In genomic region chr16:10971560-10971961, GRCh38 we compare ENCODE assay signal across 8 cellular contexts. TPM values are rescaled to one million over a fixed set of nuclear protein-coding genes. Genes with fewer than 3 reads are reported as not detected.
A peak's percentile ranks its signal among the peaks of the same experiment; 100 is the strongest.
DNase-seq lines count a peak whose midpoint lies in the region; TF ChIP-seq lines count a peak whose summit lies in the region.

No MANE protein-coding gene starts in this region.

- no peaks in the 10 kb centered on the region for H3K9me3 Mint-ChIP-seq in nephron progenitor cell

- no peak overlapping the region for H3K27ac Mint-ChIP-seq in nephron progenitor cell

- CTCF ChIA-PET in BJ (lab: Yijun Ruan, JAX) = interaction anchor here (0.7 to 11.2 kb wide), 9 partner anchors 12 to 434 kb away, joined by 3 to 209 read pairs (median 4); partner anchors contain the start of gene SOCS1

- H3K4me3 ChIP-seq in BJ (ENCODE audit: low read depth, low read length) (no peak overlapping the region), GM12875 (ENCODE audit: low read depth, low read length) (no peak overlapping the region), WERI-Rb-1 (ENCODE audit: low read depth, low read length) (no peak overlapping the region), fibroblast of pulmonary artery (replicated peaks; ENCODE audit: low read depth, low read length) (no peak overlapping the region)

- DNase-seq in BJ (ENCODE audit: low read depth) (peak; percentile 79), NCI-H2107 (lab: John Stamatoyannopoulos, UW) (peak; percentile 66), WERI-Rb-1 (no peak), fibroblast of pulmonary artery (ENCODE audit: low read depth) (peak; percentile 94), nephron progenitor cell (peak; percentile 52), GM19238 (ENCODE audit: insufficient read length, low spot score) (no peak), HK-2 (ENCODE audit: unreplicated experiment) (no peak)

- H3K36me3 ChIP-seq in BJ (ENCODE audit: control insufficient read depth, insufficient read depth, low read length) = peaks cover 4% of the 10 kb centered on the region
- peaks cover 44% of the 10 kb centered on the region for H3K36me3 ChIP-seq in WERI-Rb-1

- POLR2A ChIA-PET in BJ (lab: Charles Lee) = interaction anchor here (0.6 kb wide), 1 partner anchor 129 kb away, joined by 4 read pairs; no protein-coding TSS in a partner anchor

- no peaks in the 10 kb centered on the region for H3K9me3 ChIP-seq in WERI-Rb-1 (ENCODE audit: severe bottlenecking)

- peak; percentile 67 for TF ChIP-seq CTCF in BJ (IDR thresholded peaks at IDR 0.05; ENCODE audit: insufficient read depth, low read depth, low read length)
- TF ChIP-seq CTCF in GM12875 (IDR thresholded peaks at IDR 0.05; ENCODE audit: borderline replicate concordance, insufficient read depth, low read depth, low read length) = peak; percentile 48; the same call in 1 of the 2 replicates
- peak; percentile 63 for TF ChIP-seq CTCF in WERI-Rb-1 (IDR thresholded peaks at IDR 0.05; ENCODE audit: low read depth, low read length)
- peak; percentile 66 for TF ChIP-seq CTCF in fibroblast of pulmonary artery (IDR thresholded peaks at IDR 0.05; ENCODE audit: low read length, missing control alignments)
- peak; percentile 78 for TF ChIP-seq CTCF in nephron progenitor cell (IDR thresholded peaks at IDR 0.05)

- peaks cover 23% of the 10 kb centered on the region for H3K36me3 Mint-ChIP-seq in nephron progenitor cell (ENCODE audit: low read depth)

- H3K27me3 ChIP-seq in BJ (ENCODE audit: control insufficient read depth, insufficient read depth, low read length) = no peaks in the 10 kb centered on the region
- H3K27me3 ChIP-seq in WERI-Rb-1 (ENCODE audit: insufficient read depth, low read depth, severe bottlenecking) = no peaks in the 10 kb centered on the region

- H3K27me3 Mint-ChIP-seq in nephron progenitor cell (ENCODE audit: low read depth, poor library complexity) = peaks cover 4% of the 10 kb centered on the region

- H3K27ac ChIP-seq in WERI-Rb-1 = no peak overlapping the region; the same call in 1 of the 2 replicates

- H3K4me1 Mint-ChIP-seq in nephron progenitor cell = peaks cover 27% of the 10 kb centered on the region

- no peak overlapping the region for H3K4me3 Mint-ChIP-seq in nephron progenitor cell

RNA-seq across cellular contexts. Expression of gene CLEC16A, which starts 27.2 kb away (rescaled TPM):
- polyA plus RNA-seq in BJ (2011; rRNA removed) = 7.7 and 8.7 TPM in 2 replicates
- 24.7 and 44.1 TPM in 2 replicates for polyA minus RNA-seq in BJ (2011; rRNA and poly(A)+ RNA removed)

RNA-seq across cellular contexts. Expression of gene DEXI, which starts 29.3 kb away (rescaled TPM):
- polyA plus RNA-seq in BJ (2011; rRNA removed) = 32.7 and 55.2 TPM in 2 replicates
- 17.3 and 23.4 TPM in 2 replicates for polyA minus RNA-seq in BJ (2011; rRNA and poly(A)+ RNA removed)

Comparison
In these comparisons a context has a peak if more than half of its experiments do, and no peak if none do; other contexts are left out.
1. DNase-seq: peak in BJ (single experiment), NCI-H2107 (single experiment), fibroblast of pulmonary artery (single experiment) and nephron progenitor cell (single experiment); none in WERI-Rb-1 (single experiment), GM19238 (single experiment) and HK-2 (single experiment).
2. Peak in every context shown above with its lines, with median percentiles within 50 percentile points of each other: CTCF ChIP-seq.